ENCODE assay signal across 10 cellular contexts in genomic region chr12:56766535-56766934, GRCh38. TPM values are rescaled to one million over a fixed set of nuclear protein-coding genes. Genes with fewer than 3 reads are reported as not detected.
DNase-seq lines count a peak whose midpoint lies in the region; ATAC-seq lines count a peak whose summit lies in the region.
"Had no signal": no experiment of that assay in that cellular context is flagged by ENCODE, and none has a peak within 500 bp of the region (broad histone marks: within the 10 kb centered on the region; RNA-seq: fewer than 3 reads in every experiment).

No MANE protein-coding gene starts in this region.

- H3F3A ChIP-seq in GM23248 (ENCODE audit: insufficient read depth) = no peaks in the 10 kb centered on the region

- no peaks in the 10 kb centered on the region for H3K9me2 ChIP-seq in GM23248 (ENCODE audit: insufficient read depth)

- no peak overlapping the region for H3K4me2 ChIP-seq in GM23248 (ENCODE audit: unreplicated experiment)

- H3K27ac Mint-ChIP-seq in activated CD8-positive, alpha-beta memory T cell treated with anti-CD3 and anti-CD28 coated beads, Interleukin-2, amount 10 ng/mL, durations not matched to agents 7 days and 5 days = no peak overlapping the region
- peak overlapping the region; percentile 1 for H3K27ac Mint-ChIP-seq in stimulated activated naive B cell treated with anti-CD40 and anti-IgM and Interleukin-4, amounts not matched to agents 10 μg/mL and 1 μg/mL and 100 μg/mL, for 72 hours
- H3K27ac Mint-ChIP-seq: activated naive CD8-positive, alpha-beta T cell had no signal

- peaks cover 1% of the 10 kb centered on the region for H3K36me3 Mint-ChIP-seq in activated CD8-positive, alpha-beta memory T cell treated with anti-CD3 and anti-CD28 coated beads, Interleukin-2, amount 10 ng/mL, durations not matched to agents 7 days and 5 days
- H3K36me3 Mint-ChIP-seq in stimulated activated naive B cell treated with anti-CD40 and anti-IgM and Interleukin-4, amounts not matched to agents 10 μg/mL and 1 μg/mL and 100 μg/mL, for 72 hours = no peaks in the 10 kb centered on the region
- H3K36me3 Mint-ChIP-seq: activated naive CD8-positive, alpha-beta T cell had no signal

- H3K36me3 ChIP-seq in GM23248 (ENCODE audit: low read depth) = no peaks in the 10 kb centered on the region

- CTCF ChIA-PET in activated CD8-positive, alpha-beta memory T cell treated with anti-CD3 and anti-CD28 coated beads, Interleukin-2, amount 10 ng/mL, durations not matched to agents 7 days and 5 days (lab: Charles Lee) = no interaction called here

- no peaks in the 10 kb centered on the region for H3K4me1 ChIP-seq in GM23248 (ENCODE audit: insufficient read depth)

- peak; percentile 2 for DNase-seq in activated CD8-positive, alpha-beta memory T cell treated with anti-CD3 and anti-CD28 coated beads, Interleukin-2, amount 10 ng/mL, durations not matched to agents 7 days and 5 days
- DNase-seq in activated CD8-positive, alpha-beta memory T cell treated with anti-CD3 and anti-CD28 coated beads, Interleukin-2, amount 50 U/mL, for 4 hours = no peak
- DNase-seq in NOMO-1 treated with dmso at 0.1 percent for 144 hours (lab: John Stamatoyannopoulos, UW; ENCODE audit: unreplicated experiment) (peak; percentile 84), GM23248 (no peak), NCI-H748 (lab: John Stamatoyannopoulos, UW; ENCODE audit: unreplicated experiment) (no peak), kidney tubule cell (ENCODE audit: low spot score) (no peak)
- DNase-seq in stimulated activated naive B cell treated with anti-CD40 and anti-IgM and Interleukin-4, amounts not matched to agents 10 μg/mL and 1 μg/mL and 100 μg/mL, for 72 hours = peak; percentile 36

- H3K4me3 ChIP-seq in GM23248 = no peak overlapping the region
- H3K4me3 ChIP-seq: SK-N-MC had no signal

- H3K9me3 ChIP-seq in GM23248 (ENCODE audit: low read depth) = no peaks in the 10 kb centered on the region

- no peaks in the 10 kb centered on the region for H4K20me1 ChIP-seq in GM23248 (ENCODE audit: insufficient read depth)

- 54 to 59% methylated on average over 6 of the region's 6 CpGs for WGBS in GM23248 (ENCODE audit: low coverage in 1 of 2, low lambda C conversion rate in 2 of 2, missing lambda C conversion rate in 2 of 2), 2 experiments

- no peak overlapping the region for H2AFZ ChIP-seq in GM23248

- no peaks in the 10 kb centered on the region for H3K4me1 Mint-ChIP-seq in activated CD8-positive, alpha-beta memory T cell treated with anti-CD3 and anti-CD28 coated beads, Interleukin-2, amount 10 ng/mL, durations not matched to agents 7 days and 5 days
- peaks cover 12 to 14% of the 10 kb centered on the region in 2 donors for H3K4me1 Mint-ChIP-seq in stimulated activated naive B cell treated with anti-CD40 and anti-IgM and Interleukin-4, amounts not matched to agents 10 μg/mL and 1 μg/mL and 100 μg/mL, for 72 hours

- no peak for ATAC-seq in activated CD8-positive, alpha-beta memory T cell treated with anti-CD3 and anti-CD28 coated beads, Interleukin-2, amount 10 ng/mL, durations not matched to agents 7 days and 5 days
- ATAC-seq in HG02885 (IDR thresholded peaks at IDR 0.05; ENCODE audit: poor library complexity, unreplicated experiment) = peak; percentile 98
- ATAC-seq in stimulated activated naive B cell treated with anti-CD40 and anti-IgM and Interleukin-4, amounts not matched to agents 10 μg/mL and 1 μg/mL and 100 μg/mL, for 72 hours (replicated peaks) = peak; percentile 99 to 100

- no peak overlapping the region for H3K27ac ChIP-seq in GM23248
- H3K27ac ChIP-seq: SK-N-MC had no signal

- H3K27me3 ChIP-seq in GM23248 (replicated peaks; ENCODE audit: insufficient read depth) = no peaks in the 10 kb centered on the region

- peaks cover 2% of the 10 kb centered on the region for H3K27me3 Mint-ChIP-seq in activated CD8-positive, alpha-beta memory T cell treated with anti-CD3 and anti-CD28 coated beads, Interleukin-2, amount 10 ng/mL, durations not matched to agents 7 days and 5 days
- H3K27me3 Mint-ChIP-seq in stimulated activated naive B cell treated with anti-CD40 and anti-IgM and Interleukin-4, amounts not matched to agents 10 μg/mL and 1 μg/mL and 100 μg/mL, for 72 hours = no peaks in the 10 kb centered on the region
- H3K27me3 Mint-ChIP-seq: activated naive CD8-positive, alpha-beta T cell had no signal

- no peak overlapping the region for H3K4me3 Mint-ChIP-seq in activated CD8-positive, alpha-beta memory T cell treated with anti-CD3 and anti-CD28 coated beads, Interleukin-2, amount 10 ng/mL, durations not matched to agents 7 days and 5 days
- H3K4me3 Mint-ChIP-seq in stimulated activated naive B cell treated with anti-CD40 and anti-IgM and Interleukin-4, amounts not matched to agents 10 μg/mL and 1 μg/mL and 100 μg/mL, for 72 hours = peak overlapping the region in 1 of 2 donors; percentile 46
- H3K4me3 Mint-ChIP-seq: activated naive CD8-positive, alpha-beta T cell had no signal

- no peak overlapping the region for H3K9ac ChIP-seq in GM23248

- H3K9me3 Mint-ChIP-seq in activated CD8-positive, alpha-beta memory T cell treated with anti-CD3 and anti-CD28 coated beads, Interleukin-2, amount 10 ng/mL, durations not matched to agents 7 days and 5 days (ENCODE audit: low read depth) = no peaks in the 10 kb centered on the region
- H3K9me3 Mint-ChIP-seq in stimulated activated naive B cell treated with anti-CD40 and anti-IgM and Interleukin-4, amounts not matched to agents 10 μg/mL and 1 μg/mL and 100 μg/mL, for 72 hours = no peaks in the 10 kb centered on the region

- H3K79me2 ChIP-seq in GM23248 (ENCODE audit: insufficient read depth) = no peaks in the 10 kb centered on the region

- in situ Hi-C loops in GM23248 (cut with MboI) = no loop called here

RNA-seq across cellular contexts. Expression of gene HSD17B6, which starts 3.4 kb away (rescaled TPM):
- total RNA-seq in activated CD8-positive, alpha-beta memory T cell treated with anti-CD3 and anti-CD28 coated beads, Interleukin-2, amount 10 ng/mL, durations not matched to agents 7 days and 5 days = 1 to 10 TPM; 2.9 to 4.5 TPM
- total RNA-seq in GM23248 (2014; rRNA removed; shearing (Covaris generic)) = 0.22 and 4.3 TPM in 2 replicates
- polyA plus RNA-seq in GM23248 (2016; fragmentation: Nextera tagmentation; extraction: Ambion mirVana) = 0.51 and 0.94 TPM in 2 replicates

RNA-seq across cellular contexts. Expression of gene PRIM1, which starts 14.4 kb away (rescaled TPM):
- 10 to 100 TPM; 62.9 to 65.3 TPM for total RNA-seq in activated CD8-positive, alpha-beta memory T cell treated with anti-CD3 and anti-CD28 coated beads, Interleukin-2, amount 10 ng/mL, durations not matched to agents 7 days and 5 days
- 6.1 and 7.6 TPM in 2 replicates for total RNA-seq in GM23248 (2014; rRNA removed; shearing (Covaris generic))
- polyA plus RNA-seq in GM23248 (2016; fragmentation: Nextera tagmentation; extraction: Ambion mirVana) = 5.3 and 8.7 TPM in 2 replicates

RNA-seq across cellular contexts. Expression of gene NACA, which starts 41.4 kb away (rescaled TPM):
- 100 to 1,000 TPM; 723 to 803 TPM for total RNA-seq in activated CD8-positive, alpha-beta memory T cell treated with anti-CD3 and anti-CD28 coated beads, Interleukin-2, amount 10 ng/mL, durations not matched to agents 7 days and 5 days
- 624 and 672 TPM in 2 replicates for total RNA-seq in GM23248 (2014; rRNA removed; shearing (Covaris generic))
- 759 and 762 TPM in 2 replicates for polyA plus RNA-seq in GM23248 (2016; fragmentation: Nextera tagmentation; extraction: Ambion mirVana)

Comparison
In these comparisons a context has a peak if more than half of its experiments do, and no peak if none do; other contexts are left out.
1. DNase-seq: peak in activated CD8-positive, alpha-beta memory T cell treated with anti-CD3 and anti-CD28 coated beads, Interleukin-2, amount 10 ng/mL, durations not matched to agents 7 days and 5 days (single experiment), NOMO-1 treated with dmso at 0.1 percent for 144 hours (single experiment) and stimulated activated naive B cell treated with anti-CD40 and anti-IgM and Interleukin-4, amounts not matched to agents 10 μg/mL and 1 μg/mL and 100 μg/mL, for 72 hours (single experiment); none in activated CD8-positive, alpha-beta memory T cell treated with anti-CD3 and anti-CD28 coated beads, Interleukin-2, amount 50 U/mL, for 4 hours (single experiment), GM23248 (single experiment), NCI-H748 (single experiment) and kidney tubule cell (single experiment).